Comparison of ENCODE assay signal across 11 cellular contexts in the genomic region with DNA sequence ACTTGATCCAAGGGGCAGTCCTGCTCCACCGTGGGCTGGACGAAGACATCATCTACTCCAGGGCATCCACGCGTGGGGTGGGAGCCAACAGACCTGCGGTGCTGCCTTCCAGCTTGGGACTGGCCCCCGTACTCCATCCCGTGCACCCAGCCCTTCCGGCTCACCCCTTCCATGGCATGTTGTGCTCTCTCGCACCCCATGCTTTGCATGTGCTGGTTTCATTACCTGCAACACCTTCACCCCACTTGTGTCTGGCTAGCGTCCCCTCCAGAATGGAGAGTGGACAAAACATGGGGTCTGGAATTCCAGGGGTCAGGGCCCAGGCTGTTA. TPM values are rescaled to one million over a fixed set of nuclear protein-coding genes. Genes with fewer than 3 reads are reported as not detected.
DNase-seq lines count a peak whose midpoint lies in the region; ATAC-seq and TF ChIP-seq lines count a peak whose summit lies in the region.
"Had no signal": no experiment of that assay in that cellular context is flagged by ENCODE, and none has a peak within 500 bp of the region (broad histone marks: within the 10 kb centered on the region; RNA-seq: fewer than 3 reads in every experiment).

No MANE protein-coding gene starts in this region.

- H3K27me3 ChIP-seq in SU-DHL-6 (ENCODE audit: low read length) (no peaks in the 10 kb centered on the region), GM23338 (ENCODE audit: insufficient read depth) (no peaks in the 10 kb centered on the region)
- H3K27me3 ChIP-seq: SJSA1 had no signal

- no peaks in the 10 kb centered on the region; the same call in 1 of the 2 replicates for H3F3A ChIP-seq in SU-DHL-6 (ENCODE audit: insufficient read depth)
- no peaks in the 10 kb centered on the region for H3F3A ChIP-seq in GM23338 (replicated peaks; ENCODE audit: low read depth)

- no peak for DNase-seq in naive B cell
- DNase-seq in GM23338 (ENCODE audit: low spot score), result no peak
- no peak for DNase-seq in substantia nigra (lab: John Stamatoyannopoulos, UW)
- no peak for DNase-seq in activated CD4-positive, CD25-positive, alpha-beta regulatory T cell treated with anti-CD3 and anti-CD28 coated beads, Interleukin-2, amount 50 U/mL, for 72 hours
- DNase-seq: NCI-H2171 had no signal

- no peak overlapping the region for H3K9ac ChIP-seq in SU-DHL-6 (ENCODE audit: low read length)

- peak; percentile 6 for ATAC-seq in GM21717 (IDR thresholded peaks at IDR 0.05; ENCODE audit: unreplicated experiment)
- peak; percentile 4 to 8 for ATAC-seq in naive B cell (ENCODE audit: low read depth in 2 of 2)
- no peak for ATAC-seq in HG02798 (IDR thresholded peaks at IDR 0.05; ENCODE audit: poor library complexity, unreplicated experiment)
- no peak for ATAC-seq in GM23338
- ATAC-seq: left lung had no signal

- H3K4me3 Mint-ChIP-seq in naive B cell (peak overlapping the region; percentile 47 to 89 (median 78)), GM23338 (no peak overlapping the region; the same call in 2 of the 3 replicates)

- TF ChIP-seq CTCF in SU-DHL-6 (IDR thresholded peaks at IDR 0.05; ENCODE audit: insufficient read depth, low read length, poor library complexity, severe bottlenecking) (no peak), GM23338 (conservative IDR thresholded peaks at IDR 0.05; ENCODE audit: low read depth in 2 of 2) (no peak)

- no peaks in the 10 kb centered on the region for H3K9me3 Mint-ChIP-seq in naive B cell
- no peaks in the 10 kb centered on the region for H3K9me3 Mint-ChIP-seq in GM23338

- H3K9me2 ChIP-seq in SU-DHL-6 (replicated peaks; ENCODE audit: insufficient read depth, low read length) (no peaks in the 10 kb centered on the region), GM23338 (ENCODE audit: insufficient read depth) (no peaks in the 10 kb centered on the region)

- H3K4me1 ChIP-seq in GM23338 (ENCODE audit: insufficient read depth), result peaks cover 9% of the 10 kb centered on the region; the same call in 1 of the 2 replicates

- H3K27me3 Mint-ChIP-seq in naive B cell, result no peaks in the 10 kb centered on the region
- H3K27me3 Mint-ChIP-seq in GM23338 (ENCODE audit: insufficient read depth, low read depth, poor library complexity), result peaks cover 12% of the 10 kb centered on the region

- no peaks in the 10 kb centered on the region for H4K20me1 ChIP-seq in SU-DHL-6 (ENCODE audit: low read depth, low read length)
- H4K20me1 ChIP-seq in GM23338 (replicated peaks; ENCODE audit: insufficient read depth), result no peaks in the 10 kb centered on the region

- H3K4me1 Mint-ChIP-seq in naive B cell, result peaks cover 69 to 91% (median 82%) of the 10 kb centered on the region in 3 donors
- peaks cover 26% of the 10 kb centered on the region for H3K4me1 Mint-ChIP-seq in GM23338

- H3K9me3 ChIP-seq in SU-DHL-6 (ENCODE audit: insufficient read depth, low read length), result no peaks in the 10 kb centered on the region
- H3K9me3 ChIP-seq: left lung, SJSA1 had no signal

- H3K36me3 Mint-ChIP-seq in naive B cell (no peaks in the 10 kb centered on the region), GM23338 (ENCODE audit: low read depth) (no peaks in the 10 kb centered on the region)

- H3K36me3 ChIP-seq in SU-DHL-6 (ENCODE audit: low read length) (no peaks in the 10 kb centered on the region), GM23338 (ENCODE audit: insufficient read depth) (no peaks in the 10 kb centered on the region)
- H3K36me3 ChIP-seq: left lung, SJSA1 had no signal

- H3K27ac Mint-ChIP-seq in naive B cell (peak overlapping the region; percentile 69 to 97 (median 96)), GM23338 (no peak overlapping the region; the same call in 1 of the 2 replicates)

- H3K79me2 ChIP-seq in SU-DHL-6 (ENCODE audit: insufficient read depth, low read length) (no peaks in the 10 kb centered on the region), GM23338 (replicated peaks; ENCODE audit: insufficient read depth) (no peaks in the 10 kb centered on the region)

- H3K4me2 ChIP-seq in SU-DHL-6 (ENCODE audit: low read depth, low read length, poor library complexity, severe bottlenecking), result peak overlapping the region; percentile 14
- no peak overlapping the region for H3K4me2 ChIP-seq in GM23338

- H2AFZ ChIP-seq in SU-DHL-6 (ENCODE audit: low read depth, low read length, severe bottlenecking) (no peak overlapping the region), GM23338 (no peak overlapping the region)

- H3K27ac ChIP-seq in SU-DHL-6 (ENCODE audit: low read depth, low read length), result no peak overlapping the region
- no peak overlapping the region for H3K27ac ChIP-seq in GM23338 (ENCODE audit: low read depth)
- H3K27ac ChIP-seq in substantia nigra (ENCODE audit: low read depth, low read length, poor library complexity, severe bottlenecking), result no peak overlapping the region
- H3K27ac ChIP-seq: SJSA1 had no signal

- H3K4me3 ChIP-seq in GM08714 (ENCODE audit: low read length) (peak overlapping the region; percentile 21; the same call in 1 of the 2 replicates), SU-DHL-6 (ENCODE audit: insufficient read depth, low read length, poor library complexity, severe bottlenecking) (no peak overlapping the region), GM23338 (no peak overlapping the region)
- H3K4me3 ChIP-seq: left lung, SJSA1 had no signal

TF ChIP-seq in GM23338, 12 proteins besides CTCF, POLR2A, EP300 and RAD21:
- TF ChIP-seq STAT1 (IDR thresholded peaks at IDR 0.05; ENCODE audit: unreplicated experiment), result no peak
- TF ChIP-seq, protein P1, sequence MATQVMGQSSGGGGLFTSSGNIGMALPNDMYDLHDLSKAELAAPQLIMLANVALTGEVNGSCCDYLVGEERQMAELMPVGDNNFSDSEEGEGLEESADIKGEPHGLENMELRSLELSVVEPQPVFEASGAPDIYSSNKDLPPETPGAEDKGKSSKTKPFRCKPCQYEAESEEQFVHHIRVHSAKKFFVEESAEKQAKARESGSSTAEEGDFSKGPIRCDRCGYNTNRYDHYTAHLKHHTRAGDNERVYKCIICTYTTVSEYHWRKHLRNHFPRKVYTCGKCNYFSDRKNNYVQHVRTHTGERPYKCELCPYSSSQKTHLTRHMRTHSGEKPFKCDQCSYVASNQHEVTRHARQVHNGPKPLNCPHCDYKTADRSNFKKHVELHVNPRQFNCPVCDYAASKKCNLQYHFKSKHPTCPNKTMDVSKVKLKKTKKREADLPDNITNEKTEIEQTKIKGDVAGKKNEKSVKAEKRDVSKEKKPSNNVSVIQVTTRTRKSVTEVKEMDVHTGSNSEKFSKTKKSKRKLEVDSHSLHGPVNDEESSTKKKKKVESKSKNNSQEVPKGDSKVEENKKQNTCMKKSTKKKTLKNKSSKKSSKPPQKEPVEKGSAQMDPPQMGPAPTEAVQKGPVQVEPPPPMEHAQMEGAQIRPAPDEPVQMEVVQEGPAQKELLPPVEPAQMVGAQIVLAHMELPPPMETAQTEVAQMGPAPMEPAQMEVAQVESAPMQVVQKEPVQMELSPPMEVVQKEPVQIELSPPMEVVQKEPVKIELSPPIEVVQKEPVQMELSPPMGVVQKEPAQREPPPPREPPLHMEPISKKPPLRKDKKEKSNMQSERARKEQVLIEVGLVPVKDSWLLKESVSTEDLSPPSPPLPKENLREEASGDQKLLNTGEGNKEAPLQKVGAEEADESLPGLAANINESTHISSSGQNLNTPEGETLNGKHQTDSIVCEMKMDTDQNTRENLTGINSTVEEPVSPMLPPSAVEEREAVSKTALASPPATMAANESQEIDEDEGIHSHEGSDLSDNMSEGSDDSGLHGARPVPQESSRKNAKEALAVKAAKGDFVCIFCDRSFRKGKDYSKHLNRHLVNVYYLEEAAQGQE (IDR thresholded peaks at IDR 0.05; ENCODE audit: unreplicated experiment), result no peak

RNA-seq across cellular contexts. Expression of a gene that starts 30.2 kb away (rescaled TPM):
- polyA plus RNA-seq in naive B cell (ENCODE audit: low read depth in 6 of 6) (1 to 10 TPM in 2 of 6 donors, under 1 TPM in 3, not detected in 1; 0.10 to 1.5 (median 0.62) TPM), GM23338 (2016; fragmentation: Nextera tagmentation; extraction: Ambion mirVana) (1.2 and 2.0 TPM in 2 replicates)
- 11.2 and 14.1 TPM in 2 replicates for total RNA-seq in GM23338 (2014; rRNA removed; shearing (Covaris generic))

RNA-seq across cellular contexts. Expression of a gene that starts 36.1 kb away (rescaled TPM):
- polyA plus RNA-seq in naive B cell (ENCODE audit: low read depth in 6 of 6), result not detected
- 1.7 and 3.3 TPM in 2 replicates for total RNA-seq in GM23338 (2014; rRNA removed; shearing (Covaris generic))
- 1.2 and 1.9 TPM in 2 replicates for polyA plus RNA-seq in GM23338 (2016; fragmentation: Nextera tagmentation; extraction: Ambion mirVana)

RNA-seq across cellular contexts. Expression of a gene that starts 57.4 kb away (rescaled TPM):
- 100 to 1,000 TPM; 113 to 143 (median 134) TPM for polyA plus RNA-seq in naive B cell (ENCODE audit: low read depth in 6 of 6)
- total RNA-seq in GM23338 (2014; rRNA removed; shearing (Covaris generic)), result 90.0 and 99.2 TPM in 2 replicates
- 71.6 and 73.7 TPM in 2 replicates for polyA plus RNA-seq in GM23338 (2016; fragmentation: Nextera tagmentation; extraction: Ambion mirVana)

Comparison
In these comparisons a context has a peak if more than half of its experiments do, and no peak if none do; other contexts are left out.
1. ATAC-seq: peak in GM21717 (single experiment) and naive B cell (2 of 2); none in HG02798 (single experiment) and GM23338 (single experiment).